In genomic region chr17:9658593-9659211, GRCh38 we compare ENCODE assay signal across 23 cellular contexts. TPM values are rescaled to one million over a fixed set of nuclear protein-coding genes. Genes with fewer than 3 reads are reported as not detected.
DNase-seq lines count a peak whose midpoint lies in the region; ATAC-seq and TF ChIP-seq lines count a peak whose summit lies in the region.
"Had no signal": no experiment of that assay in that cellular context is flagged by ENCODE, and none has a peak within 500 bp of the region (broad histone marks: within the 10 kb centered on the region; RNA-seq: fewer than 3 reads in every experiment).

No MANE protein-coding gene starts in this region.

- CTCF ChIA-PET in Panc1 (lab: Charles Lee), result no interaction called here

- POLR2A ChIA-PET in Panc1 (lab: Charles Lee), result no interaction called here

- in situ Hi-C loops in Panc1 (cut with HindIII; ENCODE audit: low pct_unique_long_range_greater_than_20kb, low sequenced_read_pairs), result no loop called here

- H3K4me3 ChIP-seq in Panc1 (ENCODE audit: low read depth in 2 of 2, low read length in 2 of 2) (no peak overlapping the region), fibroblast of mammary gland (ENCODE audit: control insufficient read depth, low read depth, low read length) (no peak overlapping the region)
- H3K4me3 ChIP-seq: heart right ventricle, upper lobe of right lung had no signal

- no peak for ATAC-seq in Panc1
- no peak for ATAC-seq in GM18867 (IDR thresholded peaks at IDR 0.05; ENCODE audit: unreplicated experiment)
- no peak for ATAC-seq in HG03469 (IDR thresholded peaks at IDR 0.05; ENCODE audit: unreplicated experiment)
- ATAC-seq: heart right ventricle; stimulated activated naive CD8-positive, alpha-beta T cell treated with anti-CD3 and anti-CD28 coated beads, Interleukin-15, Interleukin-2, amounts not matched to agents 100 U/mL and 50 U/mL, for 24 hours; upper lobe of right lung had no signal

- no peaks in the 10 kb centered on the region for H3K36me3 ChIP-seq in Panc1 (ENCODE audit: control insufficient read depth, insufficient read depth, low read length)
- H3K36me3 ChIP-seq: heart right ventricle, upper lobe of right lung had no signal

- no peak overlapping the region for H3K27ac ChIP-seq in Panc1 (ENCODE audit: low read length)
- H3K27ac ChIP-seq: 22Rv1, heart right ventricle, upper lobe of right lung, VCaP had no signal

- no peak for TF ChIP-seq CTCF in Panc1 (IDR thresholded peaks at IDR 0.05)
- TF ChIP-seq CTCF in fibroblast of mammary gland (conservative IDR thresholded peaks at IDR 0.05; ENCODE audit: control insufficient read depth, insufficient read depth, low read depth, low read length), result no peak

- TSS peak; percentile 19 for BruUV-seq in Panc1 (replicated peaks; lab: Mats Ljungman, UMichigan)

- peak; percentile 50 for DNase-seq in DMS 273 (lab: John Stamatoyannopoulos, UW; ENCODE audit: unreplicated experiment)
- DNase-seq in DMS 273 treated with DMSO at 0.1 percent for 48 hours (lab: John Stamatoyannopoulos, UW), result no peak
- no peak for DNase-seq in Panc1 (ENCODE audit: low read depth, low spot score)
- DNase-seq in fibroblast of mammary gland (ENCODE audit: low read depth), result peak; percentile 85
- DNase-seq in smooth muscle cell of the brain vasculature (ENCODE audit: low read depth, low spot score), result peak; percentile 32
- DNase-seq in SKM-1 treated with dmso at 0.1 percent for 144 hours (lab: John Stamatoyannopoulos, UW; ENCODE audit: unreplicated experiment), result no peak
- DNase-seq: activated CD4-positive, alpha-beta T cell treated with anti-CD3 and anti-CD28 coated beads, Interleukin-2, amount 50 U/mL, for 48 hours; activated naive CD4-positive, alpha-beta T cell treated with anti-CD3 and anti-CD28 coated beads, Interleukin-2, amount 10 ng/mL, durations not matched to agents 7 days and 5 days; CD4-positive, alpha-beta memory T cell; dermis blood vessel endothelial cell; DND-41; heart right ventricle; mammary epithelial cell; NCI-H1048; NCI-H2107; NCI-H526 treated with DMSO at 0.1 percent for 48 hours; nephron progenitor cell; stimulated activated naive CD8-positive, alpha-beta T cell treated with anti-CD3 and anti-CD28 coated beads, Interleukin-15, Interleukin-2, amounts not matched to agents 100 U/mL and 50 U/mL, for 24 hours; upper lobe of right lung had no signal

- no peaks in the 10 kb centered on the region for H3K27me3 ChIP-seq in Panc1 (ENCODE audit: control insufficient read depth, insufficient read depth, low read length)
- H3K27me3 ChIP-seq: upper lobe of right lung had no signal

- no peaks in the 10 kb centered on the region for H3K4me1 ChIP-seq in Panc1 (ENCODE audit: control insufficient read depth, insufficient read depth, low read length)
- H3K4me1 ChIP-seq: heart right ventricle, upper lobe of right lung had no signal

- intact Hi-C loops in Panc1 (cut with micrococcal nuclease; ENCODE audit: unreplicated experiment), result no loop called here

- no peaks in the 10 kb centered on the region for H3K9me3 ChIP-seq in Panc1 (ENCODE audit: control insufficient read depth, insufficient read depth, low read depth, low read length)
- H3K9me3 ChIP-seq: upper lobe of right lung had no signal

RNA-seq across cellular contexts. Expression of gene USP43, which starts 13.4 kb away (rescaled TPM):
- total RNA-seq in Panc1 (2021; ENCODE audit: unreplicated experiment), result 7.3 TPM
- polyA plus RNA-seq in Panc1 (2012; ENCODE audit: insufficient read length), result 5.1 TPM
- total RNA-seq: heart right ventricle had no signal
- polyA plus RNA-seq: CD4-positive, alpha-beta memory T cell had no signal

Comparison
In these comparisons a context has a peak if more than half of its experiments do, and no peak if none do; other contexts are left out.
1. DNase-seq: peak in DMS 273 (single experiment), fibroblast of mammary gland (single experiment) and smooth muscle cell of the brain vasculature (single experiment); none in DMS 273 treated with DMSO at 0.1 percent for 48 hours (single experiment), Panc1 (single experiment) and SKM-1 treated with dmso at 0.1 percent for 144 hours (single experiment).